ENCODE assay signal across 26 cellular contexts in genomic region chr5:122221857-122222256, GRCh38.
"Had no signal": no experiment of that assay in that cellular context is flagged by ENCODE, and none has a peak within 500 bp of the region (broad histone marks: within the 10 kb centered on the region; RNA-seq: fewer than 3 reads in every experiment).

No MANE protein-coding gene starts in this region.

- DNase-seq: activated CD4-positive, alpha-beta memory T cell treated with anti-CD3 and anti-CD28 coated beads for 36 hours; activated CD4-positive, alpha-beta T cell treated with anti-CD3 and anti-CD28 coated beads, Interleukin-2, amount 10 ng/mL, durations not matched to agents 7 days and 5 days; activated CD4-positive, CD25-positive, alpha-beta regulatory T cell; activated CD8-positive, alpha-beta memory T cell treated with anti-CD3 and anti-CD28 coated beads for 24 hours; activated effector memory CD4-positive, alpha-beta T cell treated with anti-CD3 and anti-CD28 coated beads, Interleukin-2, amount 50 U/mL, for 16 hours; activated naive CD4-positive, alpha-beta T cell treated with Interleukin-2 at 50 U/mL for 16 hours; activated T-cell treated with anti-CD3 and anti-CD28 coated beads, Interleukin-2, amount 50 U/mL, for 4 hours; amygdala; brain microvascular endothelial cell; MG63; MV-4-11; NCI-H1105; NCI-H1436; NCI-H1694 treated with DMSO at 0.1 percent for 48 hours; NCI-H2029 treated with DMSO at 0.1 percent for 48 hours; NCI-H345; NCI-H510A; NCI-H526 treated with DMSO at 0.1 percent for 48 hours; Peyer's patch; SHP77; SW 1271 had no signal

- H3K9me3 ChIP-seq: MG63, Peyer's patch, SJSA1 had no signal

- H3K27ac ChIP-seq: brain microvascular endothelial cell, cardiac muscle cell, Peyer's patch, RWPE1, SJSA1 had no signal

- H3K4me1 ChIP-seq: Peyer's patch, SJSA1 had no signal

- H3K4me3 ChIP-seq: cardiac muscle cell, MG63, Peyer's patch, SJSA1 had no signal

- ATAC-seq: activated naive CD4-positive, alpha-beta T cell treated with anti-CD3 and anti-CD28 coated beads, Interleukin-2, amount 50 U/mL, for 72 hours; activated T-cell treated with anti-CD3 and anti-CD28 coated beads, Interleukin-2, amount 50 U/mL, for 4 hours; SK-N-SH treated with all-trans-retinoic acid at 6 μM for 48 hours had no signal

- H3K36me3 ChIP-seq: brain microvascular endothelial cell, cardiac muscle cell, MG63, Peyer's patch, SJSA1 had no signal

- H3K27me3 ChIP-seq: brain microvascular endothelial cell, cardiac muscle cell, Peyer's patch had no signal
